In the genomic region with DNA sequence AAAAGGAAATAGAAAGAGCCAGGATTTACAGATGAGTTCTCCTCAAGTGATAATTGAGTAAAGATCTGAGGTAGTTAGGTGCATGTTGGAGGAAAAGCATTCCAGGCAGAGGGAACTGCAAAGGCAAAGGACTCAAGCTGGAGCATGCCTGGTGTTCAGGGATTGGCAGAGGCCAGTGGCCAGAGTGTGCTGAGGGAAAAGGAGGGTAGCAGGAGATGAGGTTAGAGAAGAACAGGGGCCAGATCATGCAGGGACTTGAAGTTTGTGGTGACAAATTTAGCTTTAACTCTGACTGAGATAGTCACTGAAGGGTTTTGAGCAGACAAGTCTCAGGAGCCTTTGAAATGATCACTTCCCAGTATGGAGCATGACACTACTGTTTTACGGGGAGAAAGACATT, we compare ENCODE assay signal across 15 cellular contexts. TPM values are rescaled to one million over a fixed set of nuclear protein-coding genes. Genes with fewer than 3 reads are reported as not detected.
DNase-seq lines count a peak whose midpoint lies in the region; ATAC-seq, FAIRE-seq and TF ChIP-seq lines count a peak whose summit lies in the region.
"Had no signal": no experiment of that assay in that cellular context is flagged by ENCODE, and none has a peak within 500 bp of the region (broad histone marks: within the 10 kb centered on the region; RNA-seq: fewer than 3 reads in every experiment).

No MANE protein-coding gene starts in this region.

- H3K9me2 ChIP-seq in MM.1S (replicated peaks; ENCODE audit: insufficient read depth, low read length), result no peaks in the 10 kb centered on the region

- no peak for TF ChIP-seq CTCF in MM.1S (IDR thresholded peaks at IDR 0.05; ENCODE audit: low read length)
- TF ChIP-seq CTCF in bronchial epithelial cell (IDR thresholded peaks at IDR 0.05; ENCODE audit: insufficient read depth, low read length, severe bottlenecking), result no peak
- no peak for TF ChIP-seq CTCF in keratinocyte (optimal IDR thresholded peaks at IDR 0.05 in 1 of 3, IDR thresholded peaks at IDR 0.05 in 1 of 3, conservative IDR thresholded peaks at IDR 0.05 in 1 of 3; ENCODE audit: extremely low read depth in 1 of 3, insufficient read depth in 2 of 3, low read length in 3 of 3)

- dilution Hi-C loops in keratinocyte (cut with MboI; ENCODE audit: extremely low pct_ligation_motif_present, low sequenced_read_pairs), result no loop called here

- H3K36me3 ChIP-seq in BLaER1 (no peaks in the 10 kb centered on the region), MM.1S (replicated peaks; ENCODE audit: insufficient read depth, low read length) (no peaks in the 10 kb centered on the region), bronchial epithelial cell (ENCODE audit: control insufficient read depth, insufficient read depth, low read length) (no peaks in the 10 kb centered on the region), keratinocyte (ENCODE audit: control insufficient read depth in 2 of 2, extremely low read depth in 1 of 2, insufficient read depth in 2 of 2, low read length in 2 of 2) (no peaks in the 10 kb centered on the region)

- no peaks in the 10 kb centered on the region for H3K27me3 ChIP-seq in BLaER1
- no peaks in the 10 kb centered on the region for H3K27me3 ChIP-seq in MM.1S (replicated peaks; ENCODE audit: insufficient read depth, low read length)
- no peaks in the 10 kb centered on the region for H3K27me3 ChIP-seq in bronchial epithelial cell (ENCODE audit: control insufficient read depth, insufficient read depth, low read length)
- no peaks in the 10 kb centered on the region for H3K27me3 ChIP-seq in keratinocyte (ENCODE audit: control insufficient read depth, extremely low read depth, insufficient read depth, low read length)

- no peaks in the 10 kb centered on the region for H3F3A ChIP-seq in MM.1S (ENCODE audit: insufficient read depth, low read length)

- peaks cover 23% of the 10 kb centered on the region for H3K4me1 ChIP-seq in BLaER1
- H3K4me1 ChIP-seq in MM.1S (ENCODE audit: low read length), result peaks cover 8% of the 10 kb centered on the region; the same call in 1 of the 2 replicates
- peaks cover 11% of the 10 kb centered on the region for H3K4me1 ChIP-seq in keratinocyte (ENCODE audit: control insufficient read depth, extremely low read depth, insufficient read depth, low read length)

- FAIRE-seq in bronchial epithelial cell (lab: Jason Lieb, UNC) (no peak), keratinocyte (lab: Jason Lieb, UNC) (peak; percentile 99)
- FAIRE-seq: GM18507, H1 had no signal

- H3K4me2 ChIP-seq in BLaER1, result peak overlapping the region; percentile 74
- H3K4me2 ChIP-seq in MM.1S (ENCODE audit: low read depth, low read length), result no peak overlapping the region
- peak overlapping the region; percentile 7 for H3K4me2 ChIP-seq in keratinocyte (ENCODE audit: control insufficient read depth, extremely low read depth, insufficient read depth, low read depth, low read length)

- no peaks in the 10 kb centered on the region for H3K9me1 ChIP-seq in keratinocyte (ENCODE audit: control insufficient read depth, extremely low read depth, insufficient read depth, low read length)

- no peak overlapping the region for H3K27ac ChIP-seq in BLaER1
- no peak overlapping the region for H3K27ac ChIP-seq in MM.1S (ENCODE audit: low read length)
- H3K27ac ChIP-seq in keratinocyte (ENCODE audit: control insufficient read depth, insufficient read depth, low read length), result no peak overlapping the region
- H3K27ac ChIP-seq: C4-2B had no signal

- H3K79me2 ChIP-seq in MM.1S (ENCODE audit: low read length) (no peaks in the 10 kb centered on the region), keratinocyte (ENCODE audit: control insufficient read depth, insufficient read depth, low read length) (no peaks in the 10 kb centered on the region)

- H4K20me1 ChIP-seq in BLaER1 (no peaks in the 10 kb centered on the region), MM.1S (ENCODE audit: insufficient read depth, low read length) (no peaks in the 10 kb centered on the region), keratinocyte (ENCODE audit: control insufficient read depth, extremely low read depth, insufficient read depth, low read length) (no peaks in the 10 kb centered on the region)

- no peak overlapping the region for H3K9ac ChIP-seq in BLaER1
- H3K9ac ChIP-seq in MM.1S (ENCODE audit: low read length), result no peak overlapping the region
- no peak overlapping the region for H3K9ac ChIP-seq in keratinocyte (ENCODE audit: control insufficient read depth, extremely low read depth, insufficient read depth, low read length)

- DNase-seq in MM.1S (no peak), bronchial epithelial cell (ENCODE audit: low read depth) (peak; percentile 87), keratinocyte (ENCODE audit: low read depth, low spot score) (peak; percentile 87), medulla oblongata (ENCODE audit: extremely low spot score) (no peak), NCI-H146 treated with DMSO at 0.1 percent for 48 hours (lab: John Stamatoyannopoulos, UW; ENCODE audit: unreplicated experiment) (no peak)
- DNase-seq: CD4-positive, alpha-beta T cell; DMS153; DMS79; GDM1; H9 had no signal

- peak overlapping the region; percentile 11; the same call in 1 of the 2 replicates for H2AFZ ChIP-seq in MM.1S (ENCODE audit: low read length)
- peak overlapping the region; percentile 15 for H2AFZ ChIP-seq in keratinocyte (ENCODE audit: control insufficient read depth, low read length)

- no peak overlapping the region for H3K4me3 ChIP-seq in BLaER1
- no peak overlapping the region for H3K4me3 ChIP-seq in MM.1S (ENCODE audit: low read length)
- no peak overlapping the region for H3K4me3 ChIP-seq in bronchial epithelial cell (ENCODE audit: low read depth, low read length)
- H3K4me3 ChIP-seq in keratinocyte (ENCODE audit: control insufficient read depth in 2 of 3, extremely low read depth in 1 of 3, insufficient read depth in 2 of 3, low read depth in 1 of 3, low read length in 3 of 3), result no peak overlapping the region

- peaks cover 4% of the 10 kb centered on the region; the same call in 1 of the 2 replicates for H3K9me3 ChIP-seq in BLaER1
- no peaks in the 10 kb centered on the region for H3K9me3 ChIP-seq in MM.1S (replicated peaks; ENCODE audit: insufficient read depth, low read length)
- H3K9me3 ChIP-seq in keratinocyte (ENCODE audit: control insufficient read depth, low read depth, low read length), result no peaks in the 10 kb centered on the region

- no peak for ATAC-seq in GM21423 (IDR thresholded peaks at IDR 0.05; ENCODE audit: unreplicated experiment)

RNA-seq across cellular contexts. Expression of a gene that starts 19.0 kb away (rescaled TPM):
- total RNA-seq in bronchial epithelial cell, result 38.0 and 40.8 TPM in 2 replicates
- 41.4 to 63.8 TPM (median 42.1 TPM) in 3 replicates for polyA plus RNA-seq in keratinocyte
- polyA plus RNA-seq in keratinocyte (2011; ENCODE audit: low read depth), result 107 TPM
- 23.4 and 47.0 TPM in 2 replicates for polyA plus RNA-seq in keratinocyte (2011; cell fraction: cytosol; rRNA removed)
- 38.7 and 50.6 TPM in 2 replicates for polyA plus RNA-seq in keratinocyte (2011; cell fraction: nucleus; rRNA removed)
- polyA plus RNA-seq in keratinocyte (2012; ENCODE audit: low replicate concordance), result 30.4 and 52.4 TPM in 2 replicates
- 6.0 to 30.8 TPM (median 19.9 TPM) in 3 replicates for polyA minus RNA-seq in keratinocyte
- 31.7 TPM for polyA minus RNA-seq in keratinocyte (2011; cell fraction: cytosol; rRNA and poly(A)+ RNA removed)
- polyA minus RNA-seq in keratinocyte (2011; cell fraction: nucleus; rRNA and poly(A)+ RNA removed), result 17.5 and 23.7 TPM in 2 replicates

Comparison
In these comparisons a context has a peak if more than half of its experiments do, and no peak if none do; other contexts are left out.
1. DNase-seq: peak in bronchial epithelial cell (single experiment) and keratinocyte (single experiment); none in MM.1S (single experiment), medulla oblongata (single experiment) and NCI-H146 treated with DMSO at 0.1 percent for 48 hours (single experiment).